Comparison of ENCODE assay signal across 8 cellular contexts in genomic region chr21:43864806-43865470, GRCh38. TPM values are rescaled to one million over a fixed set of nuclear protein-coding genes. Genes with fewer than 3 reads are reported as not detected.
DNase-seq lines count a peak whose midpoint lies in the region; ATAC-seq and TF ChIP-seq lines count a peak whose summit lies in the region.

Gene AGPAT3, plus strand, starts transcription at chr21:43865223. Its CDS starts 94,459 bp downstream, at chr21:43959682.

- peak within 1 kb of the TSS; percentile 92 for H3K27ac Mint-ChIP-seq in activated naive CD8-positive, alpha-beta T cell treated with anti-CD3 and anti-CD28 coated beads, Interleukin-2, amount 50 U/mL, for 24 hours

- peak within 1 kb of the TSS; percentile 93 to 95 for H3K27ac ChIP-seq in right atrium auricular region

- H3K4me1 ChIP-seq in right atrium auricular region: peaks cover 0 to 35% of the 10 kb centered on the region in 2 donors

- peak within 1 kb of the TSS; percentile 75 to 84 for H3K4me3 ChIP-seq in right atrium auricular region

- no peak for TF ChIP-seq CTCF in right atrium auricular region (IDR thresholded peaks at IDR 0.05)

- no peaks in the 10 kb centered on the region for H3K9me3 ChIP-seq in right atrium auricular region

- peaks cover 35% of the 10 kb centered on the region for H3K4me1 Mint-ChIP-seq in activated naive CD8-positive, alpha-beta T cell treated with anti-CD3 and anti-CD28 coated beads, Interleukin-2, amount 50 U/mL, for 24 hours

- DNase-seq in SIG-M5 treated with dmso at 0.1 percent for 504 hours (lab: John Stamatoyannopoulos, UW; ENCODE audit: unreplicated experiment) (peak; percentile 9), SIG-M5 (lab: John Stamatoyannopoulos, UW) (no peak), OCI-M1 (lab: John Stamatoyannopoulos, UW) (peak; percentile 68), right atrium auricular region (ENCODE audit: low spot score) (no peak), renal cortical epithelial cell (ENCODE audit: low read depth) (no peak)
- peak; percentile 40 for DNase-seq in activated naive CD8-positive, alpha-beta T cell treated with anti-CD3 and anti-CD28 coated beads, Interleukin-2, amount 50 U/mL, for 24 hours

- peaks cover 25% of the 10 kb centered on the region for H3K36me3 Mint-ChIP-seq in activated naive CD8-positive, alpha-beta T cell treated with anti-CD3 and anti-CD28 coated beads, Interleukin-2, amount 50 U/mL, for 24 hours (ENCODE audit: low read depth)

- no peaks in the 10 kb centered on the region for H3K9me3 Mint-ChIP-seq in activated naive CD8-positive, alpha-beta T cell treated with anti-CD3 and anti-CD28 coated beads, Interleukin-2, amount 50 U/mL, for 24 hours

- peak within 1 kb of the TSS; percentile 82 for H3K4me3 Mint-ChIP-seq in activated naive CD8-positive, alpha-beta T cell treated with anti-CD3 and anti-CD28 coated beads, Interleukin-2, amount 50 U/mL, for 24 hours

- peak; percentile 14 for ATAC-seq in activated naive CD8-positive, alpha-beta T cell treated with anti-CD3 and anti-CD28 coated beads, Interleukin-2, amount 50 U/mL, for 24 hours
- no peak for ATAC-seq in HG03175 (IDR thresholded peaks at IDR 0.05; ENCODE audit: unreplicated experiment)
- no peak for ATAC-seq in HG02870 (IDR thresholded peaks at IDR 0.05; ENCODE audit: unreplicated experiment)

- H3K27me3 Mint-ChIP-seq in activated naive CD8-positive, alpha-beta T cell treated with anti-CD3 and anti-CD28 coated beads, Interleukin-2, amount 50 U/mL, for 24 hours: no peaks in the 10 kb centered on the region

- H3K27me3 ChIP-seq in right atrium auricular region: no peaks in the 10 kb centered on the region

- H3K36me3 ChIP-seq in right atrium auricular region: peaks cover 6% of the 10 kb centered on the region

RNA-seq across cellular contexts. Expression of gene AGPAT3, which starts in this region (rescaled TPM):
- total RNA-seq in right atrium auricular region (10 to 100 TPM; 41.3 to 42.5 TPM), renal cortical epithelial cell (68.2 and 179 TPM in 2 replicates)

Comparison
In these comparisons a context has a peak if more than half of its experiments do, and no peak if none do; other contexts are left out.
1. DNase-seq: peak in SIG-M5 treated with dmso at 0.1 percent for 504 hours (single experiment), OCI-M1 (single experiment) and activated naive CD8-positive, alpha-beta T cell treated with anti-CD3 and anti-CD28 coated beads, Interleukin-2, amount 50 U/mL, for 24 hours (single experiment); none in SIG-M5 (single experiment), right atrium auricular region (single experiment) and renal cortical epithelial cell (single experiment).